In genomic region chr1:155017946-155018316, GRCh38 we compare ENCODE assay signal across 8 cellular contexts. TPM values are rescaled to one million over a fixed set of nuclear protein-coding genes. Genes with fewer than 3 reads are reported as not detected.
DNase-seq lines count a peak whose midpoint lies in the region; FAIRE-seq and TF ChIP-seq lines count a peak whose summit lies in the region.

No MANE protein-coding gene starts in this region.

- no peaks in the 10 kb centered on the region for H4K20me1 ChIP-seq in OCI-LY1 (ENCODE audit: insufficient read depth, low read length)
- H4K20me1 ChIP-seq in endothelial cell of umbilical vein (replicated peaks; ENCODE audit: control insufficient read depth, extremely low read depth, insufficient read depth, low read length) = no peaks in the 10 kb centered on the region

- intact Hi-C loops in endothelial cell of umbilical vein (cut with micrococcal nuclease) = loop anchor here (1.0 to 5.0 kb wide), 6 partner anchors 16 to 461 kb away; partner anchors contain the start of genes CKS1B, PYGO2, UBE2Q1 and ZBTB7B

- CTCF ChIA-PET in endothelial cell of umbilical vein (lab: Charles Lee) = interaction anchor here (0.6 to 6.4 kb wide), 50 partner anchors 8 to 598 kb away, joined by 3 to 87 read pairs (median 6); partner anchors contain the start of genes ADAM15, DCST1, DCST2 and FLAD1

- POLR2A ChIA-PET in endothelial cell of umbilical vein (lab: Charles Lee) = interaction anchor here (1.0 to 1.2 kb wide), 2 partner anchors 24 to 47 kb away, joined by 3 read pairs; partner anchors contain the start of genes LENEP and SHC1

- H3K9me3 ChIP-seq in OCI-LY1 (ENCODE audit: low read length) (no peaks in the 10 kb centered on the region), endothelial cell of umbilical vein (replicated peaks; ENCODE audit: control insufficient read depth, insufficient read depth, low read length) (no peaks in the 10 kb centered on the region)

- H3K4me1 ChIP-seq in OCI-LY1 (ENCODE audit: insufficient read depth, low read length, severe bottlenecking) (peaks cover 20% of the 10 kb centered on the region), endothelial cell of umbilical vein (ENCODE audit: control insufficient read depth, extremely low read depth, insufficient read depth, low read length) (peaks cover 9% of the 10 kb centered on the region), rectal smooth muscle tissue (ENCODE audit: control insufficient read depth, insufficient read depth, low read length) (peaks cover 6% of the 10 kb centered on the region)

- TF ChIP-seq CTCF in OCI-LY1 (IDR thresholded peaks at IDR 0.05; ENCODE audit: low read length) (no peak), endothelial cell of umbilical vein (IDR thresholded peaks at IDR 0.05; ENCODE audit: extremely low read depth in 1 of 2, insufficient read depth in 1 of 2, low read depth in 1 of 2, low read length in 2 of 2) (no peak), D721Med (IDR thresholded peaks at IDR 0.05; ENCODE audit: insufficient read depth, missing control alignments) (no peak)

- no TSS peak for BruUV-seq in endothelial cell of umbilical vein (replicated peaks; lab: Mats Ljungman, UMichigan)

- H3K4me2 ChIP-seq in OCI-LY1 (ENCODE audit: low read length) (peak overlapping the region; percentile 58), endothelial cell of umbilical vein (ENCODE audit: insufficient read depth, low read length) (peak overlapping the region; percentile 22)

- H3K9ac ChIP-seq in OCI-LY1 (ENCODE audit: low read length) (peak overlapping the region; percentile 53; the same call in 1 of the 2 replicates), endothelial cell of umbilical vein (replicated peaks; ENCODE audit: extremely low read depth, insufficient read depth, low read length) (peak overlapping the region; percentile 34), rectal smooth muscle tissue (ENCODE audit: low read length) (peak overlapping the region; percentile 70)

- DNase-seq in GM12891 (ENCODE audit: insufficient read length, low spot score) (peak; percentile 72), endothelial cell of umbilical vein (ENCODE audit: low read depth, low spot score) (no peak), RKO (ENCODE audit: low spot score) (no peak), NCI-H2029 treated with DMSO at 0.1 percent for 48 hours (lab: John Stamatoyannopoulos, UW) (no peak), D721Med (ENCODE audit: insufficient read length, low spot score) (no peak)
- DNase-seq in stimulated activated CD8-positive, alpha-beta memory T cell treated with anti-CD3 and anti-CD28 coated beads, Interleukin-4, amount 100 ng/mL, for 48 hours = no peak

- H3K9me1 ChIP-seq in endothelial cell of umbilical vein (replicated peaks; ENCODE audit: control insufficient read depth, extremely low read depth, insufficient read depth, low read length) = no peaks in the 10 kb centered on the region

- H3K36me3 ChIP-seq in OCI-LY1 (ENCODE audit: insufficient read depth, low read length) (peaks cover 4% of the 10 kb centered on the region), endothelial cell of umbilical vein (ENCODE audit: control insufficient read depth in 2 of 2, extremely low read depth in 1 of 2, insufficient read depth in 2 of 2, low read length in 2 of 2) (peaks cover 0 to 19% of the 10 kb centered on the region in 2 experiments), rectal smooth muscle tissue (ENCODE audit: control insufficient read depth, insufficient read depth, low read length) (no peaks in the 10 kb centered on the region)

- dilution Hi-C loops in endothelial cell of umbilical vein (cut with MboI; ENCODE audit: extremely low pct_ligation_motif_present, low sequenced_read_pairs) = no loop called here

- no peaks in the 10 kb centered on the region for H3K9me2 ChIP-seq in OCI-LY1 (ENCODE audit: low read depth, low read length)

- H3F3A ChIP-seq in OCI-LY1 (ENCODE audit: insufficient read depth, low read length) = no peaks in the 10 kb centered on the region

- H3K27me3 ChIP-seq in OCI-LY1 (ENCODE audit: insufficient read depth, low read length) (no peaks in the 10 kb centered on the region), endothelial cell of umbilical vein (ENCODE audit: control insufficient read depth in 2 of 2, insufficient read depth in 2 of 2, low read length in 2 of 2) (no peaks in the 10 kb centered on the region), rectal smooth muscle tissue (ENCODE audit: control insufficient read depth, insufficient read depth, low read length) (no peaks in the 10 kb centered on the region)

- no peaks in the 10 kb centered on the region for H3K79me2 ChIP-seq in OCI-LY1 (ENCODE audit: insufficient read depth, low read length)
- no peaks in the 10 kb centered on the region for H3K79me2 ChIP-seq in endothelial cell of umbilical vein (ENCODE audit: control insufficient read depth, insufficient read depth, low read length)

- no peak overlapping the region for H2AFZ ChIP-seq in OCI-LY1 (ENCODE audit: low read length)
- no peak overlapping the region for H2AFZ ChIP-seq in endothelial cell of umbilical vein (ENCODE audit: low read depth, low read length)

- FAIRE-seq in GM12891 (lab: Jason Lieb, UNC) = peak; percentile 45
- FAIRE-seq in endothelial cell of umbilical vein (lab: Jason Lieb, UNC) = no peak
- no peak for FAIRE-seq in D721Med (lab: Jason Lieb, UNC)

- peak overlapping the region; percentile 46 for H3K4me3 ChIP-seq in OCI-LY1 (ENCODE audit: low read depth, low read length, poor library complexity, severe bottlenecking)
- no peak overlapping the region for H3K4me3 ChIP-seq in endothelial cell of umbilical vein (replicated peaks in 1 of 3; ENCODE audit: insufficient read depth in 1 of 3, low read depth in 1 of 3, low read length in 3 of 3)
- peak overlapping the region; percentile 66 for H3K4me3 ChIP-seq in rectal smooth muscle tissue (ENCODE audit: low read length)

- TF ChIP-seq POLR2A in GM12891 (IDR thresholded peaks at IDR 0.05; ENCODE audit: low read depth, low read length) (no peak), endothelial cell of umbilical vein (IDR thresholded peaks at IDR 0.05; ENCODE audit: low read depth, low read length) (no peak)

- no peak overlapping the region for H3K27ac ChIP-seq in OCI-LY1 (ENCODE audit: low read depth, low read length, poor library complexity, severe bottlenecking)
- no peak overlapping the region for H3K27ac ChIP-seq in endothelial cell of umbilical vein (ENCODE audit: insufficient read depth, low read depth, low read length)
- peak overlapping the region; percentile 94 for H3K27ac ChIP-seq in rectal smooth muscle tissue (ENCODE audit: low read depth, low read length)

RNA-seq across cellular contexts. Expression of gene ZBTB7B, which starts 15.3 kb away (rescaled TPM):
- polyA plus RNA-seq in GM12891 (2012; ENCODE audit: low read depth, missing spikeins) = 22.6 TPM
- 20.0 and 24.0 TPM in 2 replicates for total RNA-seq in endothelial cell of umbilical vein
- 26.2 and 32.6 TPM in 2 replicates for polyA plus RNA-seq in endothelial cell of umbilical vein
- 9.8 and 15.2 TPM in 2 replicates for polyA plus RNA-seq in endothelial cell of umbilical vein (2011; cell fraction: cytosol; rRNA removed)
- 28.5 and 36.3 TPM in 2 replicates for polyA plus RNA-seq in endothelial cell of umbilical vein (2011; cell fraction: nucleus; rRNA removed)
- polyA plus RNA-seq in endothelial cell of umbilical vein (2012) = 10.3 and 10.8 TPM in 2 replicates
- 10.5 and 12.1 TPM in 2 replicates for polyA minus RNA-seq in endothelial cell of umbilical vein
- polyA minus RNA-seq in endothelial cell of umbilical vein (2011; cell fraction: cytosol; rRNA and poly(A)+ RNA removed) = 31.3 TPM
- 6.4 and 11.7 TPM in 2 replicates for polyA minus RNA-seq in endothelial cell of umbilical vein (2011; cell fraction: nucleus; rRNA and poly(A)+ RNA removed)

RNA-seq across cellular contexts. Expression of gene DCST2, which starts 15.7 kb away (rescaled TPM):
- polyA plus RNA-seq in GM12891 (2012; ENCODE audit: low read depth, missing spikeins) = 0.09 TPM
- 0.23 and 0.51 TPM in 2 replicates for total RNA-seq in endothelial cell of umbilical vein
- polyA plus RNA-seq in endothelial cell of umbilical vein = 0.29 and 0.73 TPM in 2 replicates
- 0.07 TPM in 1 of 2 replicates, not detected in the other for polyA plus RNA-seq in endothelial cell of umbilical vein (2011; cell fraction: cytosol; rRNA removed)
- 2.6 and 3.1 TPM in 2 replicates for polyA plus RNA-seq in endothelial cell of umbilical vein (2011; cell fraction: nucleus; rRNA removed)
- polyA plus RNA-seq in endothelial cell of umbilical vein (2012) = 0.40 TPM in 1 of 2 replicates, not detected in the other
- polyA minus RNA-seq in endothelial cell of umbilical vein = 0.36 and 0.63 TPM in 2 replicates
- polyA minus RNA-seq in endothelial cell of umbilical vein (2011; cell fraction: cytosol; rRNA and poly(A)+ RNA removed) = 1.3 TPM
- polyA minus RNA-seq in endothelial cell of umbilical vein (2011; cell fraction: nucleus; rRNA and poly(A)+ RNA removed) = 0.19 TPM in 1 of 2 replicates, not detected in the other

RNA-seq across cellular contexts. Expression of gene DCST1, which starts 15.7 kb away (rescaled TPM):
- not detected for polyA plus RNA-seq in GM12891 (2012; ENCODE audit: low read depth, missing spikeins)
- not detected in 2 replicates for total RNA-seq in endothelial cell of umbilical vein
- polyA plus RNA-seq in endothelial cell of umbilical vein = not detected in 2 replicates
- polyA plus RNA-seq in endothelial cell of umbilical vein (2011; cell fraction: cytosol; rRNA removed) = not detected in 2 replicates
- not detected in 2 replicates for polyA plus RNA-seq in endothelial cell of umbilical vein (2011; cell fraction: nucleus; rRNA removed)
- polyA plus RNA-seq in endothelial cell of umbilical vein (2012) = not detected in 2 replicates
- not detected in 2 replicates for polyA minus RNA-seq in endothelial cell of umbilical vein
- not detected for polyA minus RNA-seq in endothelial cell of umbilical vein (2011; cell fraction: cytosol; rRNA and poly(A)+ RNA removed)
- not detected in 2 replicates for polyA minus RNA-seq in endothelial cell of umbilical vein (2011; cell fraction: nucleus; rRNA and poly(A)+ RNA removed)

RNA-seq across cellular contexts. Expression of gene LENEP, which starts 24.5 kb away (rescaled TPM):
- polyA plus RNA-seq in GM12891 (2012; ENCODE audit: low read depth, missing spikeins) = 0.27 TPM
- 0.64 and 0.88 TPM in 2 replicates for total RNA-seq in endothelial cell of umbilical vein
- not detected in 2 replicates for polyA plus RNA-seq in endothelial cell of umbilical vein
- polyA plus RNA-seq in endothelial cell of umbilical vein (2011; cell fraction: cytosol; rRNA removed) = not detected in 2 replicates
- polyA plus RNA-seq in endothelial cell of umbilical vein (2011; cell fraction: nucleus; rRNA removed) = 0.59 TPM in 1 of 2 replicates, not detected in the other
- not detected in 2 replicates for polyA plus RNA-seq in endothelial cell of umbilical vein (2012)
- polyA minus RNA-seq in endothelial cell of umbilical vein = not detected in 2 replicates
- polyA minus RNA-seq in endothelial cell of umbilical vein (2011; cell fraction: cytosol; rRNA and poly(A)+ RNA removed) = not detected
- polyA minus RNA-seq in endothelial cell of umbilical vein (2011; cell fraction: nucleus; rRNA and poly(A)+ RNA removed) = 1.0 TPM in 1 of 2 replicates, not detected in the other

RNA-seq across cellular contexts. Expression of gene ADAM15, which starts 33.2 kb away (rescaled TPM):
- 8.9 TPM for polyA plus RNA-seq in GM12891 (2012; ENCODE audit: low read depth, missing spikeins)
- total RNA-seq in endothelial cell of umbilical vein = 268 and 299 TPM in 2 replicates
- 295 and 397 TPM in 2 replicates for polyA plus RNA-seq in endothelial cell of umbilical vein
- polyA plus RNA-seq in endothelial cell of umbilical vein (2011; cell fraction: cytosol; rRNA removed) = 175 and 217 TPM in 2 replicates
- polyA plus RNA-seq in endothelial cell of umbilical vein (2011; cell fraction: nucleus; rRNA removed) = 279 and 369 TPM in 2 replicates
- polyA plus RNA-seq in endothelial cell of umbilical vein (2012) = 163 and 171 TPM in 2 replicates
- polyA minus RNA-seq in endothelial cell of umbilical vein = 240 and 273 TPM in 2 replicates
- polyA minus RNA-seq in endothelial cell of umbilical vein (2011; cell fraction: cytosol; rRNA and poly(A)+ RNA removed) = 215 TPM
- polyA minus RNA-seq in endothelial cell of umbilical vein (2011; cell fraction: nucleus; rRNA and poly(A)+ RNA removed) = 94.3 and 106 TPM in 2 replicates

Comparison
In these comparisons a context has a peak if more than half of its experiments do, and no peak if none do; other contexts are left out.
1. H3K4me3 ChIP-seq: peak in OCI-LY1 (single experiment) and rectal smooth muscle tissue (single experiment); none in endothelial cell of umbilical vein (0 of 3).
2. Peak in every context shown above with its lines, with median percentiles within 50 percentile points of each other: H3K9ac ChIP-seq.